Comparison of ENCODE assay signal across 8 cellular contexts in genomic region chr9:92877531-92878430, GRCh38. TPM values are rescaled to one million over a fixed set of nuclear protein-coding genes. Genes with fewer than 3 reads are reported as not detected.
DNase-seq lines count a peak whose midpoint lies in the region; ATAC-seq, FAIRE-seq and TF ChIP-seq lines count a peak whose summit lies in the region.

ZNF484 (minus strand) TSS chr9:92878038; CDS start chr9:92875029, 3,009 bp downstream.

- H3K27ac Mint-ChIP-seq in activated B cell treated with CpG ODN at 0.5 μM for 24 hours, result peak within 1 kb of the TSS; percentile 99
- peak within 1 kb of the TSS; percentile 100 for H3K27ac Mint-ChIP-seq in central memory CD8-positive, alpha-beta T cell (ENCODE audit: low read depth)

- ATAC-seq in HG03196 (IDR thresholded peaks at IDR 0.05; ENCODE audit: unreplicated experiment) (peak; percentile 99), activated B cell treated with CpG ODN at 0.5 μM for 24 hours (ENCODE audit: low read depth) (peak; percentile 96)
- ATAC-seq in central memory CD8-positive, alpha-beta T cell (replicated peaks; ENCODE audit: extremely low read depth, poor library complexity, severe bottlenecking), result peak; percentile 95

- peaks cover 11% of the 10 kb centered on the region for H3K36me3 Mint-ChIP-seq in activated B cell treated with CpG ODN at 0.5 μM for 24 hours (ENCODE audit: low read depth)
- H3K36me3 Mint-ChIP-seq in central memory CD8-positive, alpha-beta T cell (ENCODE audit: insufficient read depth), result peaks cover 14% of the 10 kb centered on the region

- peak; percentile 97 for FAIRE-seq in islet of Langerhans (lab: Jason Lieb, UNC)

- DNase-seq in AG08395 (ENCODE audit: low spot score), result peak; percentile 97
- DNase-seq in NCI-H345 (lab: John Stamatoyannopoulos, UW), result peak; percentile 96
- peak; percentile 83 for DNase-seq in activated B cell treated with CpG ODN at 0.5 μM for 24 hours
- DNase-seq in central memory CD8-positive, alpha-beta T cell (ENCODE audit: low spot score in 2 of 2), result peak; percentile 94 to 96
- peak; percentile 95 for DNase-seq in stimulated activated CD4-positive, alpha-beta T cell treated with anti-CD3 and anti-CD28 coated beads, Interleukin-12 subunit alpha, Interleukin-12 subunit beta, amount 100 ng/mL, for 4 hours

- intact Hi-C loops in activated B cell treated with CpG ODN at 0.5 μM for 24 hours (cut with micrococcal nuclease), result loop anchor here (1.0 to 10.0 kb wide), 12 partner anchors 87 to 1290 kb away; partner anchors contain the start of genes BARX1, CENPP, FAM120A and FAM120AOS

- H3K27me3 Mint-ChIP-seq in activated B cell treated with CpG ODN at 0.5 μM for 24 hours, result no peaks in the 10 kb centered on the region
- H3K27me3 Mint-ChIP-seq in central memory CD8-positive, alpha-beta T cell, result no peaks in the 10 kb centered on the region

- POLR2A ChIA-PET in activated B cell treated with CpG ODN at 0.5 μM for 24 hours (lab: Charles Lee), result interaction anchor here (0.8 kb wide), 1 partner anchor 689 kb away, joined by 3 read pairs; no protein-coding TSS in a partner anchor

- CTCF ChIA-PET in activated B cell treated with CpG ODN at 0.5 μM for 24 hours (lab: Charles Lee), result no interaction called here

- TF ChIP-seq POLR2A in GM18951 (IDR thresholded peaks at IDR 0.05; ENCODE audit: extremely low read depth, insufficient read depth, insufficient read length), result peak; percentile 69

- peak within 1 kb of the TSS; percentile 99 for H3K4me3 Mint-ChIP-seq in activated B cell treated with CpG ODN at 0.5 μM for 24 hours
- peak within 1 kb of the TSS; percentile 100 for H3K4me3 Mint-ChIP-seq in central memory CD8-positive, alpha-beta T cell

- H3K4me1 Mint-ChIP-seq in activated B cell treated with CpG ODN at 0.5 μM for 24 hours, result peaks cover 28% of the 10 kb centered on the region
- peaks cover 46% of the 10 kb centered on the region for H3K4me1 Mint-ChIP-seq in central memory CD8-positive, alpha-beta T cell

- H3K9me3 Mint-ChIP-seq in activated B cell treated with CpG ODN at 0.5 μM for 24 hours, result peaks cover 2% of the 10 kb centered on the region
- no peaks in the 10 kb centered on the region for H3K9me3 Mint-ChIP-seq in central memory CD8-positive, alpha-beta T cell

- in situ Hi-C loops in GM18951 (cut with MboI; ENCODE audit: low sequenced_read_pairs, unreplicated experiment), result no loop called here

- TF ChIP-seq CTCF in activated B cell treated with CpG ODN at 0.5 μM for 24 hours (IDR thresholded peaks at IDR 0.05), result no peak

RNA-seq across cellular contexts. Expression of gene ZNF484, which starts in this region (rescaled TPM):
- total RNA-seq in activated B cell treated with CpG ODN at 0.5 μM for 24 hours, result 12.2 and 14.0 TPM in 2 replicates

Comparison
In these comparisons a context has a peak if more than half of its experiments do, and no peak if none do; other contexts are left out.
1. Peak in every context shown above with its lines: DNase-seq and ATAC-seq.